ENCODE assay signal across 30 cellular contexts in the genomic region with DNA sequence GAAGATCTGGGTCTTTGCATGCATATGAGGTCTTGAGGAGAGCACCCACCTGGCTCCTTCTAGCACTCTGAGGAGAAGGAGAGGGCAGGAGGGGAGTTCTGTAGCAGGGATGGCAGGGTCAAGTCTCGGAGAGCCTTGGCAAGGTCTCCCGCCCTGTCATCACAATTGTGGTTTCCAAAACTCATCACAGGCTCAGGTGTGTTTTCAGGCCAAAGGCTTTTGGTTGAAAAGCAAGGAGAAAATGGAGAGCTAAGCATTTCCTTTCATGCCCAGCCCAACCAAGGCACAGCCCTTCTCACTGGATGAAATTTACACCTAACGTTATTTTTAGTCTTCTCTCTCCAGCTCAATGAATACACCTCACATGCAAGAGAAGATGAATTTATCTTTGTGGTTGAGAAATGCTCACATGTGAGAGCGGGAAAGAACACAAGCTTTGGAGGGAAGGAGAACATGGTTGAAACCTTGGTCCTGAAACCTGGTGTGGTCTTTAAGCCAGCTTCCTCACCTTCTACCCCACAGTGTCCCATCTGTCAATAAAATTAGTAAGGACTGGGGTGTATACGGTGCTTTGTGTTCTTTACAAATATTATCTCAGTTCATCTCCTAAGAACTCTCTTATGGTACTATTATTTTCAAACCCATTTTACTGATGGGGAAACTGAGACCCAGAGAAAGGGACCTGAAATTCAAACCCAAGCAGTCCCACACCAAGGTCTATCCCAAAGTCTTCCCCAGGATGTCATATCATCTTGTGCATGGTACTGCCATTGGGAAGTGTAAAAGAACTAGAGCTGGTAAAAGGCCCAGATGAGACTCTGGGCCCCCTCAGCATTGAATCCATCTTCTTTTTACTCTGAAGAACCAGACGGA.
"Had no signal": no experiment of that assay in that cellular context is flagged by ENCODE, and none has a peak within 500 bp of the region (broad histone marks: within the 10 kb centered on the region; RNA-seq: fewer than 3 reads in every experiment).

No MANE protein-coding gene starts in this region.

- H3K4me1 ChIP-seq: esophagus muscularis mucosa, foreskin keratinocyte, gastroesophageal sphincter had no signal

- H3K9me3 ChIP-seq: esophagus muscularis mucosa, gastroesophageal sphincter, heart right ventricle had no signal

- DNase-seq: activated CD4-positive, alpha-beta memory T cell treated with anti-CD3 and anti-CD28 coated beads, Interleukin-2, amount 10 ng/mL, durations not matched to agents 7 days and 5 days; activated CD4-positive, alpha-beta T cell treated with anti-CD3 and anti-CD28 coated beads for 36 hours; activated CD4-positive, alpha-beta T cell treated with anti-CD3 and anti-CD28 coated beads, Interleukin-2, amount 10 ng/mL, durations not matched to agents 7 days and 5 days; activated CD4-positive, alpha-beta T cell treated with anti-CD3 and anti-CD28 coated beads, Interleukin-2, amount 50 U/mL, for 4 hours; activated CD4-positive, CD25-positive, alpha-beta regulatory T cell; activated CD4-positive, CD25-positive, alpha-beta regulatory T cell treated with anti-CD3 and anti-CD28 coated beads, Interleukin-2, amount 50 U/mL, for 72 hours; activated CD8-positive, alpha-beta memory T cell treated with anti-CD3 and anti-CD28 coated beads, Interleukin-2, amount 50 U/mL, for 48 hours; activated gamma-delta T cell treated with Interleukin-2 at 50 U/mL for 16 hours; activated naive CD4-positive, alpha-beta T cell treated with anti-CD3 and anti-CD28 coated beads, Interleukin-2, amount 50 U/mL, for 16 hours; activated naive CD4-positive, alpha-beta T cell treated with Interleukin-2 at 50 U/mL for 16 hours; activated T-cell treated with anti-CD3 and anti-CD28 coated beads for 4 hours; activated T-cell treated with anti-CD3 and anti-CD28 coated beads, Interleukin-2, amount 50 U/mL, for 24 hours; activated T-cell treated with anti-CD3 and anti-CD28 coated beads, Interleukin-2, amount 50 U/mL, for 72 hours; amniotic stem cell; anterior cingulate cortex; brain microvascular endothelial cell; dorsolateral prefrontal cortex; effector memory CD4-positive, alpha-beta T cell; foreskin keratinocyte; heart right ventricle; T-helper 17 cell; T1000 had no signal

- H3K79me2 ChIP-seq: hepatocyte had no signal

- H2AFZ ChIP-seq: hepatocyte had no signal

- H3K27ac Mint-ChIP-seq: activated CD4-positive, alpha-beta memory T cell treated with anti-CD3 and anti-CD28 coated beads, Interleukin-2, amount 10 ng/mL, durations not matched to agents 7 days and 5 days; activated CD4-positive, alpha-beta T cell treated with anti-CD3 and anti-CD28 coated beads for 36 hours; activated CD4-positive, alpha-beta T cell treated with anti-CD3 and anti-CD28 coated beads, Interleukin-2, amount 10 ng/mL, durations not matched to agents 7 days and 5 days; activated naive CD8-positive, alpha-beta T cell; activated T-cell treated with anti-CD3 and anti-CD28 coated beads, Interleukin-2, amount 50 U/mL, for 24 hours; activated T-cell treated with anti-CD3 and anti-CD28 coated beads, Interleukin-2, amount 50 U/mL, for 72 hours; dendritic cell treated with granulocyte-macrophage colony-stimulating factor and Interleukin-4, amounts not matched to agents 40 ng/mL and 50 ng/mL, for 4 days; T-helper 17 cell; T-helper 2 cell treated with Interferon-gamma antibody and Interleukin-4, amounts not matched to agents 5 μg/mL and 100 μg/mL, for 36 hours had no signal

- H3K27me3 ChIP-seq: brain microvascular endothelial cell, dorsolateral prefrontal cortex, esophagus muscularis mucosa, foreskin keratinocyte, gastroesophageal sphincter, heart right ventricle, hepatocyte had no signal

- ATAC-seq: activated CD4-positive, alpha-beta T cell treated with anti-CD3 and anti-CD28 coated beads for 36 hours; activated T-cell treated with anti-CD3 and anti-CD28 coated beads, Interleukin-2, amount 50 U/mL, for 72 hours; foreskin keratinocyte; gastroesophageal sphincter; T-helper 17 cell had no signal

- H3K36me3 ChIP-seq: brain microvascular endothelial cell, esophagus muscularis mucosa, gastroesophageal sphincter, heart right ventricle had no signal

- H3K4me3 Mint-ChIP-seq: activated CD4-positive, alpha-beta memory T cell treated with anti-CD3 and anti-CD28 coated beads, Interleukin-2, amount 10 ng/mL, durations not matched to agents 7 days and 5 days; activated CD4-positive, alpha-beta T cell treated with anti-CD3 and anti-CD28 coated beads for 36 hours; activated CD4-positive, alpha-beta T cell treated with anti-CD3 and anti-CD28 coated beads, Interleukin-2, amount 10 ng/mL, durations not matched to agents 7 days and 5 days; activated naive CD8-positive, alpha-beta T cell; activated T-cell treated with anti-CD3 and anti-CD28 coated beads, Interleukin-2, amount 50 U/mL, for 24 hours; activated T-cell treated with anti-CD3 and anti-CD28 coated beads, Interleukin-2, amount 50 U/mL, for 72 hours; central memory CD8-positive, alpha-beta T cell; dendritic cell treated with granulocyte-macrophage colony-stimulating factor and Interleukin-4, amounts not matched to agents 40 ng/mL and 50 ng/mL, for 4 days; T-helper 17 cell; T-helper 2 cell treated with Interferon-gamma antibody and Interleukin-4, amounts not matched to agents 5 μg/mL and 100 μg/mL, for 36 hours had no signal

- H3K4me2 ChIP-seq: hepatocyte had no signal

- H3K27ac ChIP-seq: brain microvascular endothelial cell, coronary artery, dorsolateral prefrontal cortex, esophagus muscularis mucosa, foreskin keratinocyte, gastroesophageal sphincter, heart right ventricle had no signal

- H3K27me3 Mint-ChIP-seq: activated CD4-positive, alpha-beta memory T cell treated with anti-CD3 and anti-CD28 coated beads, Interleukin-2, amount 10 ng/mL, durations not matched to agents 7 days and 5 days; activated CD4-positive, alpha-beta T cell treated with anti-CD3 and anti-CD28 coated beads for 36 hours; activated naive CD8-positive, alpha-beta T cell; activated T-cell treated with anti-CD3 and anti-CD28 coated beads, Interleukin-2, amount 50 U/mL, for 24 hours; central memory CD8-positive, alpha-beta T cell; dendritic cell treated with granulocyte-macrophage colony-stimulating factor and Interleukin-4, amounts not matched to agents 40 ng/mL and 50 ng/mL, for 4 days; T-helper 17 cell had no signal

- H3K9me3 Mint-ChIP-seq: activated CD4-positive, alpha-beta memory T cell treated with anti-CD3 and anti-CD28 coated beads, Interleukin-2, amount 10 ng/mL, durations not matched to agents 7 days and 5 days; activated CD4-positive, alpha-beta T cell treated with anti-CD3 and anti-CD28 coated beads, Interleukin-2, amount 10 ng/mL, durations not matched to agents 7 days and 5 days; activated T-cell treated with anti-CD3 and anti-CD28 coated beads, Interleukin-2, amount 50 U/mL, for 24 hours; central memory CD8-positive, alpha-beta T cell; dendritic cell treated with granulocyte-macrophage colony-stimulating factor and Interleukin-4, amounts not matched to agents 40 ng/mL and 50 ng/mL, for 4 days; T-helper 2 cell treated with Interferon-gamma antibody and Interleukin-4, amounts not matched to agents 5 μg/mL and 100 μg/mL, for 36 hours had no signal

- H3K4me1 Mint-ChIP-seq: activated CD4-positive, alpha-beta memory T cell treated with anti-CD3 and anti-CD28 coated beads, Interleukin-2, amount 10 ng/mL, durations not matched to agents 7 days and 5 days; activated CD4-positive, alpha-beta T cell treated with anti-CD3 and anti-CD28 coated beads for 36 hours; activated CD4-positive, alpha-beta T cell treated with anti-CD3 and anti-CD28 coated beads, Interleukin-2, amount 10 ng/mL, durations not matched to agents 7 days and 5 days; central memory CD8-positive, alpha-beta T cell; T-helper 17 cell had no signal

- H3K4me3 ChIP-seq: coronary artery, dorsolateral prefrontal cortex, esophagus muscularis mucosa, gastroesophageal sphincter, heart right ventricle, hepatocyte had no signal

- H3K36me3 Mint-ChIP-seq: activated naive CD8-positive, alpha-beta T cell had no signal
